ENCODE assay signal across 9 cellular contexts in the genomic region with DNA sequence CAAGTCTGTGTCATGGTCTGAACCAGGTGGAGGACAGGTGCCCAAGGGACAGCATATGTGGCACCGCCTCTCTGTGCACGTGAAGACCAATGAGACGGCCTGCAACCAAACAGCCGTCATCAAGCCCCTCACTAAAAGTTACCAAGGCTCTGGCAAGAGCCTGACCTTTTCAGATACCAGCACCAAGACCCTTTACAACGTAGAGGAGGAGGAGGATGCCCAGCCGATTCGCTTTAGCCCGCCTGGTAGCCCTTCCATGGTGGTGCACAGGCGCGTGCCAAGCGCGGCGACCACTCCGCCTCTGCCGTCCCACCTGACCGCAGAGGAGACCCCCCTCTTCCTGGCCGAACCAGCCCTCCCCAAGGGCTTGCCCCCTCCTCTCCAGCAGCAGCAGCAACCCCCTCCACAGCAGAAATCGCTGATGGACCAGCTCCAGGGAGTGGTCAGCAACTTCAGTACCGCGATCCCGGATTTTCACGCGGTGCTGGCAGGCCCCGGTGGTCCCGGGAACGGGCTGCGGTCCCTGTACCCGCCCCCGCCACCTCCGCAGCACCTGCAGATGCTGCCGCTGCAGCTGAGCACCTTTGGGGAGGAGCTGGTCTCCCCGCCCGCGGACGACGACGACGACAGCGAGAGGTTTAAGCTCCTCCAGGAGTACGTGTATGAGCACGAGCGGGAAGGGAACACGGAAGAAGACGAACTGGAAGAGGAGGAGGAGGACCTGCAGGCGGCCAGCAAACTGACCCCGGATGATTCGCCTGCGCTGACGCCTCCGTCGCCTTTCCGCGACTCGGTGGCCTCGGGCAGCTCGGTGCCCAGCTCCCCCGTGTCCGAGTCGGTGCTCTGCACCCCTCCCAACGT.
DNase-seq lines count a peak whose midpoint lies in the region; ATAC-seq and TF ChIP-seq lines count a peak whose summit lies in the region.
"Had no signal": no experiment of that assay in that cellular context is flagged by ENCODE, and none has a peak within 500 bp of the region (broad histone marks: within the 10 kb centered on the region; RNA-seq: fewer than 3 reads in every experiment).

No MANE protein-coding gene starts in this region.

- ATAC-seq in GM18519 (IDR thresholded peaks at IDR 0.05; ENCODE audit: low FRiP score, unreplicated experiment), result no peak
- ATAC-seq in GM18858 (IDR thresholded peaks at IDR 0.05; ENCODE audit: unreplicated experiment), result no peak

- H3K79me1 ChIP-seq in trophoblast cell (ENCODE audit: low read length), result no peaks in the 10 kb centered on the region

- H3K4me1 Mint-ChIP-seq in CD14-positive monocyte, result peaks cover 16% of the 10 kb centered on the region
- peaks cover 14% of the 10 kb centered on the region for H3K4me1 Mint-ChIP-seq in brain

- no peak overlapping the region for H3K4ac ChIP-seq in trophoblast cell (ENCODE audit: low read depth, low read length)

- H3K9me3 ChIP-seq in hepatocyte (ENCODE audit: low read depth) (no peaks in the 10 kb centered on the region), trophoblast cell (ENCODE audit: insufficient read depth, low read depth, low read length) (no peaks in the 10 kb centered on the region)

- H3K4me3 ChIP-seq in hepatocyte (peak overlapping the region; percentile 75), trophoblast cell (ENCODE audit: low read depth, low read length) (peak overlapping the region; percentile 64)

- no peaks in the 10 kb centered on the region for H3K79me2 ChIP-seq in hepatocyte
- H3K79me2 ChIP-seq in trophoblast cell (ENCODE audit: control insufficient read depth, insufficient read depth, low read length, poor library complexity), result no peaks in the 10 kb centered on the region

- H3K27me3 Mint-ChIP-seq in CD14-positive monocyte (ENCODE audit: low read depth in 3 of 3) (peaks cover 12 to 17% (median 12%) of the 10 kb centered on the region in 3 donors), brain (peaks cover 18% of the 10 kb centered on the region)

- no peak overlapping the region for H4K91ac ChIP-seq in trophoblast cell (ENCODE audit: low read depth, low read length)

- no peaks in the 10 kb centered on the region for H3K9me2 ChIP-seq in hepatocyte (replicated peaks; ENCODE audit: insufficient read depth)

- H3K9me3 Mint-ChIP-seq in CD14-positive monocyte (peaks cover 0 to 2% (median 0%) of the 10 kb centered on the region in 7 donors), brain (no peaks in the 10 kb centered on the region)

- 7% methylated on average over 59 of the region's 60 CpGs for WGBS in hepatocyte (ENCODE audit: low lambda C conversion rate, missing lambda C conversion rate)
- WGBS in trophoblast cell (ENCODE audit: extremely low coverage, insufficient coverage, insufficient read length), result no CpG with 5 or more reads among the region's 60 CpGs

- no peak overlapping the region for H3K18ac ChIP-seq in trophoblast cell (ENCODE audit: low read length)

- no peak overlapping the region for H2AK5ac ChIP-seq in trophoblast cell (ENCODE audit: low read length)

- peak overlapping the region; percentile 98 for H2AFZ ChIP-seq in hepatocyte
- H2AFZ ChIP-seq in trophoblast cell (ENCODE audit: insufficient read depth, low read length, poor library complexity), result peak overlapping the region; percentile 24

- peak overlapping the region; percentile 98 for H3K4me2 ChIP-seq in hepatocyte
- peak overlapping the region; percentile 89 for H3K4me2 ChIP-seq in trophoblast cell (ENCODE audit: low read length)

- H4K8ac ChIP-seq in trophoblast cell (ENCODE audit: low read depth, low read length), result peak overlapping the region; percentile 13

- peaks cover 27% of the 10 kb centered on the region for H3K27me3 ChIP-seq in hepatocyte
- H3K27me3 ChIP-seq in trophoblast cell (ENCODE audit: insufficient read depth, low read length), result peaks cover 8% of the 10 kb centered on the region

- H3K14ac ChIP-seq in trophoblast cell (ENCODE audit: low read length), result no peak overlapping the region

- intact Hi-C loops in CD14-positive monocyte (cut with micrococcal nuclease), result no loop called here

- H3K36me3 ChIP-seq in hepatocyte (replicated peaks; ENCODE audit: insufficient read depth, low read depth) (no peaks in the 10 kb centered on the region), trophoblast cell (ENCODE audit: control insufficient read depth in 1 of 2, insufficient read depth in 2 of 2, low read length in 2 of 2) (no peaks in the 10 kb centered on the region)

- no peak overlapping the region for H2BK12ac ChIP-seq in trophoblast cell (ENCODE audit: low read length)

- no peak overlapping the region for H2BK120ac ChIP-seq in trophoblast cell (ENCODE audit: insufficient read depth, low read length, poor library complexity)

- H4K20me1 ChIP-seq in hepatocyte (ENCODE audit: insufficient read depth, poor library complexity, severe bottlenecking), result no peaks in the 10 kb centered on the region

- H4K12ac ChIP-seq in trophoblast cell (ENCODE audit: low read depth, low read length), result peak overlapping the region; percentile 11

- H3K9ac ChIP-seq in trophoblast cell (ENCODE audit: low read length), result peak overlapping the region; percentile 41

- H2BK5ac ChIP-seq in trophoblast cell (ENCODE audit: low read depth, low read length, poor library complexity), result no peak overlapping the region

- H3K27ac Mint-ChIP-seq in CD14-positive monocyte (peak overlapping the region in 3 of 7 donors; percentile 34 to 71 (median 46)), brain (peak overlapping the region in 1 of 5 experiments; percentile 66)

- H3K36me3 Mint-ChIP-seq in CD14-positive monocyte (no peaks in the 10 kb centered on the region), brain (no peaks in the 10 kb centered on the region)

- H3K4me1 ChIP-seq in hepatocyte (ENCODE audit: insufficient read depth), result no peaks in the 10 kb centered on the region
- H3K4me1 ChIP-seq in trophoblast cell (ENCODE audit: control insufficient read depth in 1 of 2, insufficient read depth in 2 of 2, low read length in 2 of 2), result peaks cover 4 to 8% of the 10 kb centered on the region in 2 experiments

- TF ChIP-seq CTCF in CD14-positive monocyte (IDR thresholded peaks at IDR 0.05) (no peak), brain (conservative IDR thresholded peaks at IDR 0.05) (no peak), hepatocyte (IDR thresholded peaks at IDR 0.05; ENCODE audit: poor library complexity) (no peak)

- H3K27ac ChIP-seq in hepatocyte, result no peak overlapping the region
- no peak overlapping the region for H3K27ac ChIP-seq in trophoblast cell (ENCODE audit: low read depth, low read length)

- no peak overlapping the region for H3K23ac ChIP-seq in trophoblast cell (ENCODE audit: low read length)

- DNase-seq in CD14-positive monocyte (ENCODE audit: low spot score) (no peak), hepatocyte (ENCODE audit: low spot score) (peak; percentile 39), trophoblast cell (peak in 1 of 2 donors; percentile 19), activated T-cell treated with anti-CD3 and anti-CD28 coated beads for 4 hours (no peak)
- DNase-seq in activated naive CD4-positive, alpha-beta T cell treated with Interleukin-2 at 50 U/mL for 16 hours, result no peak
- DNase-seq: amniotic stem cell had no signal

- H3K4me3 Mint-ChIP-seq in CD14-positive monocyte, result peak overlapping the region; percentile 77 to 90
- peak overlapping the region; percentile 73 to 81 (median 75) for H3K4me3 Mint-ChIP-seq in brain
